Comparison of ENCODE assay signal across 16 cellular contexts in the genomic region with DNA sequence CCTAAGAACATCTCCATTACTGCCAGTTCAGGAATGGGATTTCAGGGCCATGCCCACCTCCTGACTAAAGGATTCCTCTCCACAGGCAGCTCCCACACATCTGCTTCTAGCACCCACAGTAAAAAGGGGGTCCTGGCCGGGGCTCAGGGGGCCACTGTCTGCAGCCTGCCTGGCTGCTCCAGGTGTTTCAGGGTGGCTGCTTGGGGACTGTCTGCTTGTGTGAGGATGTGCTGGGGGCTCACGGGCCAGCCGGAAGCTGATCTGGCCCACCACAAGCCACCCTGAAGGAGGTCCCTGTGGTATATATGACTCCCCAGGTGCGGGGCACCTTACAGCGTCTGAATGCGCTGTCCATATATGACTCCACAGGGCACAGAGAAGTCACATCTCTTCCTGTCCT.
DNase-seq lines count a peak whose midpoint lies in the region; ATAC-seq and TF ChIP-seq lines count a peak whose summit lies in the region.
"Had no signal": no experiment of that assay in that cellular context is flagged by ENCODE, and none has a peak within 500 bp of the region (broad histone marks: within the 10 kb centered on the region; RNA-seq: fewer than 3 reads in every experiment).

No MANE protein-coding gene starts in this region.

- peak; percentile 19 for DNase-seq in activated naive CD8-positive, alpha-beta T cell treated with anti-CD3 and anti-CD28 coated beads, Interleukin-2, amount 10 ng/mL, durations not matched to agents 7 days and 5 days
- no peak for DNase-seq in activated naive CD8-positive, alpha-beta T cell treated with anti-CD3 and anti-CD28 coated beads for 36 hours
- DNase-seq in RWPE2 (ENCODE audit: low spot score) (peak; percentile 58), mucosa of descending colon (peak in 2 of 3 donors; percentile 14 to 34), sciatic nerve (ENCODE audit: low spot score) (peak; percentile 33), breast epithelium (ENCODE audit: low spot score in 2 of 2) (no peak), coronary artery (ENCODE audit: low spot score) (no peak), lower lobe of right lung (no peak)
- DNase-seq: 8988T; AML-193; Caco-2; CD8-positive, alpha-beta memory T cell; DND-41; GDM1; GM23248 had no signal

- peaks cover 3% of the 10 kb centered on the region for H3K27me3 Mint-ChIP-seq in activated naive CD8-positive, alpha-beta T cell treated with anti-CD3 and anti-CD28 coated beads, Interleukin-2, amount 10 ng/mL, durations not matched to agents 7 days and 5 days
- H3K27me3 Mint-ChIP-seq in activated naive CD8-positive, alpha-beta T cell treated with anti-CD3 and anti-CD28 coated beads for 36 hours = peaks cover 12% of the 10 kb centered on the region

- H3K27me3 ChIP-seq in RWPE2 (ENCODE audit: insufficient read depth, poor library complexity, severe bottlenecking) (no peaks in the 10 kb centered on the region), breast epithelium (peaks cover 0 to 5% of the 10 kb centered on the region in 2 donors), lower lobe of right lung (ENCODE audit: low read depth) (peaks cover 5% of the 10 kb centered on the region)
- H3K27me3 ChIP-seq: BLaER1 had no signal

- TF ChIP-seq CTCF in RWPE2 (IDR thresholded peaks at IDR 0.05; ENCODE audit: poor library complexity, severe bottlenecking) (no peak), mucosa of descending colon (IDR thresholded peaks at IDR 0.05) (no peak), breast epithelium (IDR thresholded peaks at IDR 0.05) (no peak), coronary artery (IDR thresholded peaks at IDR 0.05) (no peak), lower lobe of right lung (IDR thresholded peaks at IDR 0.05) (no peak)

- no peak overlapping the region for H3K4me3 Mint-ChIP-seq in activated naive CD8-positive, alpha-beta T cell treated with anti-CD3 and anti-CD28 coated beads, Interleukin-2, amount 10 ng/mL, durations not matched to agents 7 days and 5 days
- no peak overlapping the region for H3K4me3 Mint-ChIP-seq in activated naive CD8-positive, alpha-beta T cell treated with anti-CD3 and anti-CD28 coated beads for 36 hours
- H3K4me3 Mint-ChIP-seq: CD8-positive, alpha-beta memory T cell had no signal

- H3K27ac ChIP-seq in RWPE2 (ENCODE audit: poor library complexity, severe bottlenecking) (no peak overlapping the region), breast epithelium (no peak overlapping the region), coronary artery (no peak overlapping the region), lower lobe of right lung (no peak overlapping the region)
- H3K27ac ChIP-seq: BLaER1, GM23248 had no signal

- no peaks in the 10 kb centered on the region for H3K9me3 Mint-ChIP-seq in activated naive CD8-positive, alpha-beta T cell treated with anti-CD3 and anti-CD28 coated beads, Interleukin-2, amount 10 ng/mL, durations not matched to agents 7 days and 5 days
- no peaks in the 10 kb centered on the region for H3K9me3 Mint-ChIP-seq in activated naive CD8-positive, alpha-beta T cell treated with anti-CD3 and anti-CD28 coated beads for 36 hours
- H3K9me3 Mint-ChIP-seq: CD8-positive, alpha-beta memory T cell had no signal

- H3K4me1 Mint-ChIP-seq in activated naive CD8-positive, alpha-beta T cell treated with anti-CD3 and anti-CD28 coated beads, Interleukin-2, amount 10 ng/mL, durations not matched to agents 7 days and 5 days = peaks cover 5% of the 10 kb centered on the region
- H3K4me1 Mint-ChIP-seq in activated naive CD8-positive, alpha-beta T cell treated with anti-CD3 and anti-CD28 coated beads for 36 hours = peaks cover 6% of the 10 kb centered on the region

- H3K4me3 ChIP-seq in RWPE2 (ENCODE audit: severe bottlenecking) = no peak overlapping the region
- H3K4me3 ChIP-seq in mucosa of descending colon = no peak overlapping the region
- H3K4me3 ChIP-seq in breast epithelium = no peak overlapping the region
- no peak overlapping the region for H3K4me3 ChIP-seq in coronary artery
- H3K4me3 ChIP-seq in lower lobe of right lung = no peak overlapping the region
- H3K4me3 ChIP-seq: BLaER1, GM23248 had no signal

- TF ChIP-seq POLR2A in breast epithelium (IDR thresholded peaks at IDR 0.05) = no peak

- intact Hi-C loops in mucosa of descending colon (cut with DNase I, micrococcal nuclease) = no loop called here
- intact Hi-C loops in sciatic nerve (cut with DNase I) = no loop called here
- intact Hi-C loops in breast epithelium (cut with DNase I; ENCODE audit: low total_unique reads) = no loop called here
- intact Hi-C loops in lower lobe of right lung (cut with DNase I) = no loop called here

- H3K27ac Mint-ChIP-seq in activated naive CD8-positive, alpha-beta T cell treated with anti-CD3 and anti-CD28 coated beads, Interleukin-2, amount 10 ng/mL, durations not matched to agents 7 days and 5 days = no peak overlapping the region
- H3K27ac Mint-ChIP-seq in activated naive CD8-positive, alpha-beta T cell treated with anti-CD3 and anti-CD28 coated beads for 36 hours = no peak overlapping the region
- H3K27ac Mint-ChIP-seq: CD8-positive, alpha-beta memory T cell had no signal

- H3K36me3 ChIP-seq in RWPE2 (ENCODE audit: low read depth) (no peaks in the 10 kb centered on the region), mucosa of descending colon (ENCODE audit: low read depth) (no peaks in the 10 kb centered on the region), breast epithelium (no peaks in the 10 kb centered on the region), lower lobe of right lung (no peaks in the 10 kb centered on the region)
- H3K36me3 ChIP-seq: BLaER1 had no signal

- no peak for ATAC-seq in activated naive CD8-positive, alpha-beta T cell treated with anti-CD3 and anti-CD28 coated beads, Interleukin-2, amount 10 ng/mL, durations not matched to agents 7 days and 5 days (ENCODE audit: low read depth)
- ATAC-seq in RWPE2 (ENCODE audit: low read depth) = no peak
- ATAC-seq in mucosa of descending colon = no peak
- ATAC-seq in sciatic nerve = no peak
- no peak for ATAC-seq in lower lobe of right lung

- no peaks in the 10 kb centered on the region for H3K9me3 ChIP-seq in RWPE2 (ENCODE audit: severe bottlenecking)
- no peaks in the 10 kb centered on the region for H3K9me3 ChIP-seq in mucosa of descending colon
- no peaks in the 10 kb centered on the region for H3K9me3 ChIP-seq in breast epithelium
- no peaks in the 10 kb centered on the region for H3K9me3 ChIP-seq in lower lobe of right lung
- H3K9me3 ChIP-seq: BLaER1, Caco-2 had no signal

- H3K4me1 ChIP-seq in RWPE2 (ENCODE audit: insufficient read depth, poor library complexity, severe bottlenecking) (no peaks in the 10 kb centered on the region), mucosa of descending colon (ENCODE audit: low read depth) (no peaks in the 10 kb centered on the region), breast epithelium (no peaks in the 10 kb centered on the region), lower lobe of right lung (no peaks in the 10 kb centered on the region)
- H3K4me1 ChIP-seq: Caco-2 had no signal

- POLR2A ChIA-PET in activated naive CD8-positive, alpha-beta T cell treated with anti-CD3 and anti-CD28 coated beads, Interleukin-2, amount 10 ng/mL, durations not matched to agents 7 days and 5 days (lab: Charles Lee) = no interaction called here

- H3K36me3 Mint-ChIP-seq in activated naive CD8-positive, alpha-beta T cell treated with anti-CD3 and anti-CD28 coated beads, Interleukin-2, amount 10 ng/mL, durations not matched to agents 7 days and 5 days = no peaks in the 10 kb centered on the region
- H3K36me3 Mint-ChIP-seq in activated naive CD8-positive, alpha-beta T cell treated with anti-CD3 and anti-CD28 coated beads for 36 hours = no peaks in the 10 kb centered on the region
- H3K36me3 Mint-ChIP-seq: CD8-positive, alpha-beta memory T cell had no signal

Comparison
In these comparisons a context has a peak if more than half of its experiments do, and no peak if none do; other contexts are left out.
1. DNase-seq: peak in activated naive CD8-positive, alpha-beta T cell treated with anti-CD3 and anti-CD28 coated beads, Interleukin-2, amount 10 ng/mL, durations not matched to agents 7 days and 5 days (single experiment), RWPE2 (single experiment), mucosa of descending colon (2 of 3) and sciatic nerve (single experiment); none in activated naive CD8-positive, alpha-beta T cell treated with anti-CD3 and anti-CD28 coated beads for 36 hours (single experiment), breast epithelium (0 of 2), coronary artery (single experiment) and lower lobe of right lung (single experiment).